11 cellular contexts compared by ENCODE assay signal in the genomic region with DNA sequence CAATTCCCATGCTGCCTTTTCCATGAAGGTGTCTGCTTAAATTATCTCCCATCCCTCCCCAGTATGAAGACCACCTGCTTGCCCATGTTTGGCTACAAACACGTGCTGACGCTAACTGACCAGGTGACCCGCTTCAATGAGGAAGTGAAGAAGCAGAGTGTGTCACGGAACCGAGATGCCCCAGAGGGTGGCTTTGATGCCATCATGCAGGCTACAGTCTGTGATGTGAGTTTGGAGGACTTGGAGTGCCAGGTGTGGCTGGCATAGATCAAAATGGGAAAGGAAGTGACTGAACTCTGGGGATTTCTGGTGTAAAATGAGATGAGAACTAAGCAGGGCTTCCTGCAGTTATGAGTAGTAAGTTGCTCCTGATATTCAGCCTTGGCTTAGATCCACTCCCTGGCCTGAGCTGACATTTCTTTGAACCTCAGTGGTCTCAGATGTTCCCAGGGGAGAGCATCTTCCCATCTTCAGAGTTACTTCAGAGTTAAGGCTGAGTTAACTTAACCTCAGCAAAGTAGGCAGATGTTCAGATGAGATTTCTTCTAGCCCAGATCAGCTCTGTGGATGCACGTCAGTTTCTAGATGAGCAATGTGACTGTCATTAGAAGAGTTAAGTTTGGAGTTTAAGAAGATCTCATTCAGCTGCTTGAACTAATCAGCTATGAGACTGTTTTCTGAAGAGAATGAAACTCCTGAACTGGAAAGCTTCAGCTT. TPM values are rescaled to one million over a fixed set of nuclear protein-coding genes. Genes with fewer than 3 reads are reported as not detected.
DNase-seq lines count a peak whose midpoint lies in the region; ATAC-seq and TF ChIP-seq lines count a peak whose summit lies in the region.
"Had no signal": no experiment of that assay in that cellular context is flagged by ENCODE, and none has a peak within 500 bp of the region (broad histone marks: within the 10 kb centered on the region; RNA-seq: fewer than 3 reads in every experiment).

No MANE protein-coding gene starts in this region.

- intact Hi-C loops in natural killer cell (cut with micrococcal nuclease) = no loop called here
- intact Hi-C loops in esophagus squamous epithelium (cut with DNase I) = no loop called here

- DNase-seq in fibroblast of peridontal ligament (ENCODE audit: extremely low read depth) (peak; percentile 68), NCI-H187 (lab: John Stamatoyannopoulos, UW) (no peak), DMS79 (lab: John Stamatoyannopoulos, UW) (no peak), natural killer cell (no peak), esophagus squamous epithelium (lab: John Stamatoyannopoulos, UW) (no peak)
- DNase-seq: SHP77 treated with DMSO at 0.1 percent for 48 hours; stimulated activated CD4-positive, alpha-beta T cell treated with anti-CD3 and anti-CD28 coated beads, Interleukin-15, amount 100 ng/mL, for 24 hours; upper lobe of left lung had no signal

- H3K27me3 Mint-ChIP-seq in natural killer cell (ENCODE audit: low read depth in 2 of 2) = peaks cover 3 to 17% of the 10 kb centered on the region in 2 donors

- WGBS in esophagus squamous epithelium, 2 donors = 47 to 72% methylated on average over 3 to 6 of the region's 6 CpGs

- TF ChIP-seq CTCF in natural killer cell (IDR thresholded peaks at IDR 0.05) (no peak), esophagus squamous epithelium (IDR thresholded peaks at IDR 0.05) (no peak)

- H3K4me3 Mint-ChIP-seq in natural killer cell = no peak overlapping the region

- ATAC-seq in GM18508 (IDR thresholded peaks at IDR 0.05; ENCODE audit: insufficient read depth, unreplicated experiment) = peak; percentile 47
- ATAC-seq in GM21423 (IDR thresholded peaks at IDR 0.05; ENCODE audit: unreplicated experiment) = peak; percentile 66
- ATAC-seq in HG03280 (IDR thresholded peaks at IDR 0.05; ENCODE audit: unreplicated experiment) = peak; percentile 74
- ATAC-seq in natural killer cell = no peak

- no peak overlapping the region for H3K27ac ChIP-seq in esophagus squamous epithelium
- H3K27ac ChIP-seq: upper lobe of left lung had no signal

- H3K36me3 Mint-ChIP-seq in natural killer cell = no peaks in the 10 kb centered on the region

- no peak overlapping the region for H3K4me3 ChIP-seq in esophagus squamous epithelium
- H3K4me3 ChIP-seq: upper lobe of left lung had no signal

- H3K9me3 ChIP-seq in esophagus squamous epithelium = no peaks in the 10 kb centered on the region
- H3K9me3 ChIP-seq: upper lobe of left lung had no signal

- H3K4me1 ChIP-seq in esophagus squamous epithelium = no peaks in the 10 kb centered on the region

- no peaks in the 10 kb centered on the region for H3K4me1 Mint-ChIP-seq in natural killer cell

- H3K27me3 ChIP-seq in esophagus squamous epithelium = no peaks in the 10 kb centered on the region
- H3K27me3 ChIP-seq: upper lobe of left lung had no signal

- peaks cover 0 to 8% (median 0%) of the 10 kb centered on the region in 3 donors for H3K36me3 ChIP-seq in esophagus squamous epithelium
- H3K36me3 ChIP-seq: upper lobe of left lung had no signal

- H3K27ac Mint-ChIP-seq in natural killer cell = no peak overlapping the region

- H3K9me3 Mint-ChIP-seq in natural killer cell = no peaks in the 10 kb centered on the region

- TF ChIP-seq POLR2A in esophagus squamous epithelium (IDR thresholded peaks at IDR 0.05) = no peak

RNA-seq across cellular contexts. Expression of a gene that starts 32.7 kb away (rescaled TPM):
- 10 to 100 TPM in 2 of 3 donors, 1 to 10 TPM in 1; 4.2 to 30.6 (median 11.6) TPM for total RNA-seq in natural killer cell
- 1 to 10 TPM in 2 of 4 donors, under 1 TPM in 2; 0.23 to 7.2 (median 2.8) TPM for total RNA-seq in esophagus squamous epithelium

RNA-seq across cellular contexts. Expression of a gene that starts 37.4 kb away (rescaled TPM):
- total RNA-seq in natural killer cell = 10 to 100 TPM in 1 of 3 donors, 1 to 10 TPM in 2; 2.4 to 11.9 (median 5.8) TPM
- total RNA-seq in esophagus squamous epithelium = 1 to 10 TPM in 2 of 4 donors, under 1 TPM in 2; 0.31 to 6.7 (median 2.4) TPM

Comparison
In these comparisons a context has a peak if more than half of its experiments do, and no peak if none do; other contexts are left out.
1. ATAC-seq: peak in GM18508 (single experiment), GM21423 (single experiment) and HG03280 (single experiment); none in natural killer cell (0 of 3).